Comparison of ENCODE assay signal across 1 cellular context in genomic region chr11:19660076-19660475, GRCh38.
TF ChIP-seq lines count a peak whose summit lies in the region.

No MANE protein-coding gene starts in this region.

TF ChIP-seq in SK-N-SH, 30 proteins besides CTCF, POLR2A, EP300 and RAD21 (continued from another document):
- TF ChIP-seq, protein P1, sequence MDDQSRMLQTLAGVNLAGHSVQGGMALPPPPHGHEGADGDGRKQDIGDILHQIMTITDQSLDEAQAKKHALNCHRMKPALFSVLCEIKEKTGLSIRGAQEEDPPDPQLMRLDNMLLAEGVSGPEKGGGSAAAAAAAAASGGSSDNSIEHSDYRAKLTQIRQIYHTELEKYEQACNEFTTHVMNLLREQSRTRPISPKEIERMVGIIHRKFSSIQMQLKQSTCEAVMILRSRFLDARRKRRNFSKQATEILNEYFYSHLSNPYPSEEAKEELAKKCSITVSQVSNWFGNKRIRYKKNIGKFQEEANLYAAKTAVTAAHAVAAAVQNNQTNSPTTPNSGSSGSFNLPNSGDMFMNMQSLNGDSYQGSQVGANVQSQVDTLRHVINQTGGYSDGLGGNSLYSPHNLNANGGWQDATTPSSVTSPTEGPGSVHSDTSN (IDR thresholded peaks at IDR 0.05) = peak; percentile 91
- TF ChIP-seq, protein P2, sequence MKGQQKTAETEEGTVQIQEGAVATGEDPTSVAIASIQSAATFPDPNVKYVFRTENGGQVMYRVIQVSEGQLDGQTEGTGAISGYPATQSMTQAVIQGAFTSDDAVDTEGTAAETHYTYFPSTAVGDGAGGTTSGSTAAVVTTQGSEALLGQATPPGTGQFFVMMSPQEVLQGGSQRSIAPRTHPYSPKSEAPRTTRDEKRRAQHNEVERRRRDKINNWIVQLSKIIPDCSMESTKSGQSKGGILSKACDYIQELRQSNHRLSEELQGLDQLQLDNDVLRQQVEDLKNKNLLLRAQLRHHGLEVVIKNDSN (IDR thresholded peaks at IDR 0.05; ENCODE audit: borderline replicate concordance, low read depth) = no peak
- TF ChIP-seq GATA2 (CRISPR knock-in tag; IDR thresholded peaks at IDR 0.05) = no peak
- TF ChIP-seq TCF12 (IDR thresholded peaks at IDR 0.05) = peak; percentile 90
- TF ChIP-seq NFIC (IDR thresholded peaks at IDR 0.05; ENCODE audit: borderline replicate concordance) = peak; percentile 71
- TF ChIP-seq NRF1 (IDR thresholded peaks at IDR 0.05; ENCODE audit: low read depth, low read length) = no peak
- no peak for TF ChIP-seq SMC3 (IDR thresholded peaks at IDR 0.05; ENCODE audit: low read depth, low read length)
- peak; percentile 98 for TF ChIP-seq FOSL2 (IDR thresholded peaks at IDR 0.05; ENCODE audit: borderline replicate concordance, low read depth)
- TF ChIP-seq IRF3 (IDR thresholded peaks at IDR 0.05; ENCODE audit: low read depth, low read length) = no peak
- peak; percentile 57; the same call in 1 of the 2 replicates for TF ChIP-seq TEAD4 (IDR thresholded peaks at IDR 0.05; ENCODE audit: borderline replicate concordance, insufficient read depth)
- peak; percentile 96 for TF ChIP-seq JUND (IDR thresholded peaks at IDR 0.05)
- no peak for TF ChIP-seq RFX5 (IDR thresholded peaks at IDR 0.05; ENCODE audit: low read length)
